In the genomic region with DNA sequence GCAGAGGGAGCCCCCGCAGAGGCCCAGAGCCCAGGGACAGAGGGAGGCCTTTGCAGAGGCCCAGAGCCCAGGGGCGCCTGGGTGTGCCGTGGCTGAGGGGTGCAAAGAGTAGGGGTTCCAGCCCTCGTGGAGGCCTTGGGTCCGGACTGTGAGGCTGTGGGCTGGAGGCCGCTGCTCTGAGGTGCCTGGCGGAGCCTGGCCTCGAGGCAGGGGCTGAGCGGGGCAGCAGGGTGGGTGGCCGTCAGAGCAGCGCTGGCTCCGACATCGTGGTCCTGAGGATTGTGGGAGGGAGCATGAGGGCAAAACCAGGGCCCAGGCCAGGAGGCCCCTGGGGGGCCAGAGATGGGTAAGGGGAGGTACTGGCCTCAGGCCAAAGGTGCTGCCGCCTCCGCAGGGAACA, we compare ENCODE assay signal across 1 cellular context.
TF ChIP-seq lines count a peak whose summit lies in the region.

No MANE protein-coding gene starts in this region.

TF ChIP-seq in HepG2, 621 proteins besides CTCF, POLR2A, EP300 and RAD21:
- TF ChIP-seq ZNF816 (CRISPR knock-in tag; IDR thresholded peaks at IDR 0.05; ENCODE audit: borderline replicate concordance) (no peak), ZNF883 (CRISPR knock-in tag; IDR thresholded peaks at IDR 0.05; ENCODE audit: not compliant biosample characterization) (no peak), ZFP37 (CRISPR knock-in tag; IDR thresholded peaks at IDR 0.05; ENCODE audit: borderline replicate concordance) (no peak), RCOR2 (CRISPR knock-in tag; IDR thresholded peaks at IDR 0.05) (no peak), ZNF670 (CRISPR knock-in tag; IDR thresholded peaks at IDR 0.05; ENCODE audit: borderline replicate concordance) (no peak), FIP1L1 (IDR thresholded peaks at IDR 0.05; ENCODE audit: borderline replicate concordance, insufficient read depth, low read depth, low read length) (no peak), ZNF12 (CRISPR knock-in tag; IDR thresholded peaks at IDR 0.05) (no peak), ZNF333 (CRISPR knock-in tag; IDR thresholded peaks at IDR 0.05; ENCODE audit: borderline replicate concordance) (no peak), ELF1 (CRISPR knock-in tag; IDR thresholded peaks at IDR 0.05) (no peak), ZNF556 (CRISPR knock-in tag; IDR thresholded peaks at IDR 0.05; ENCODE audit: borderline replicate concordance) (no peak), CREB1 (IDR thresholded peaks at IDR 0.05) (no peak), CREB1 (CRISPR knock-in tag; IDR thresholded peaks at IDR 0.05) (no peak), CBFB (CRISPR knock-in tag; IDR thresholded peaks at IDR 0.05) (no peak)
- TF ChIP-seq, protein P1, sequence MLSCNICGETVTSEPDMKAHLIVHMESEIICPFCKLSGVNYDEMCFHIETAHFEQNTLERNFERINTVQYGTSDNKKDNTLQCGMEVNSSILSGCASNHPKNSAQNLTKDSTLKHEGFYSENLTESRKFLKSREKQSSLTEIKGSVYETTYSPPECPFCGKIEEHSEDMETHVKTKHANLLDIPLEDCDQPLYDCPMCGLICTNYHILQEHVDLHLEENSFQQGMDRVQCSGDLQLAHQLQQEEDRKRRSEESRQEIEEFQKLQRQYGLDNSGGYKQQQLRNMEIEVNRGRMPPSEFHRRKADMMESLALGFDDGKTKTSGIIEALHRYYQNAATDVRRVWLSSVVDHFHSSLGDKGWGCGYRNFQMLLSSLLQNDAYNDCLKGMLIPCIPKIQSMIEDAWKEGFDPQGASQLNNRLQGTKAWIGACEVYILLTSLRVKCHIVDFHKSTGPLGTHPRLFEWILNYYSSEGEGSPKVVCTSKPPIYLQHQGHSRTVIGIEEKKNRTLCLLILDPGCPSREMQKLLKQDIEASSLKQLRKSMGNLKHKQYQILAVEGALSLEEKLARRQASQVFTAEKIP (CRISPR knock-in tag; IDR thresholded peaks at IDR 0.05; ENCODE audit: borderline replicate concordance), result no peak
- TF ChIP-seq, protein P2, sequence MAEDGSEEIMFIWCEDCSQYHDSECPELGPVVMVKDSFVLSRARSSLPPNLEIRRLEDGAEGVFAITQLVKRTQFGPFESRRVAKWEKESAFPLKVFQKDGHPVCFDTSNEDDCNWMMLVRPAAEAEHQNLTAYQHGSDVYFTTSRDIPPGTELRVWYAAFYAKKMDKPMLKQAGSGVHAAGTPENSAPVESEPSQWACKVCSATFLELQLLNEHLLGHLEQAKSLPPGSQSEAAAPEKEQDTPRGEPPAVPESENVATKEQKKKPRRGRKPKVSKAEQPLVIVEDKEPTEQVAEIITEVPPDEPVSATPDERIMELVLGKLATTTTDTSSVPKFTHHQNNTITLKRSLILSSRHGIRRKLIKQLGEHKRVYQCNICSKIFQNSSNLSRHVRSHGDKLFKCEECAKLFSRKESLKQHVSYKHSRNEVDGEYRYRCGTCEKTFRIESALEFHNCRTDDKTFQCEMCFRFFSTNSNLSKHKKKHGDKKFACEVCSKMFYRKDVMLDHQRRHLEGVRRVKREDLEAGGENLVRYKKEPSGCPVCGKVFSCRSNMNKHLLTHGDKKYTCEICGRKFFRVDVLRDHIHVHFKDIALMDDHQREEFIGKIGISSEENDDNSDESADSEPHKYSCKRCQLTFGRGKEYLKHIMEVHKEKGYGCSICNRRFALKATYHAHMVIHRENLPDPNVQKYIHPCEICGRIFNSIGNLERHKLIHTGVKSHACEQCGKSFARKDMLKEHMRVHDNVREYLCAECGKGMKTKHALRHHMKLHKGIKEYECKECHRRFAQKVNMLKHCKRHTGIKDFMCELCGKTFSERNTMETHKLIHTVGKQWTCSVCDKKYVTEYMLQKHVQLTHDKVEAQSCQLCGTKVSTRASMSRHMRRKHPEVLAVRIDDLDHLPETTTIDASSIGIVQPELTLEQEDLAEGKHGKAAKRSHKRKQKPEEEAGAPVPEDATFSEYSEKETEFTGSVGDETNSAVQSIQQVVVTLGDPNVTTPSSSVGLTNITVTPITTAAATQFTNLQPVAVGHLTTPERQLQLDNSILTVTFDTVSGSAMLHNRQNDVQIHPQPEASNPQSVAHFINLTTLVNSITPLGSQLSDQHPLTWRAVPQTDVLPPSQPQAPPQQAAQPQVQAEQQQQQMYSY (CRISPR knock-in tag; IDR thresholded peaks at IDR 0.05), result no peak
- TF ChIP-seq, protein P3, sequence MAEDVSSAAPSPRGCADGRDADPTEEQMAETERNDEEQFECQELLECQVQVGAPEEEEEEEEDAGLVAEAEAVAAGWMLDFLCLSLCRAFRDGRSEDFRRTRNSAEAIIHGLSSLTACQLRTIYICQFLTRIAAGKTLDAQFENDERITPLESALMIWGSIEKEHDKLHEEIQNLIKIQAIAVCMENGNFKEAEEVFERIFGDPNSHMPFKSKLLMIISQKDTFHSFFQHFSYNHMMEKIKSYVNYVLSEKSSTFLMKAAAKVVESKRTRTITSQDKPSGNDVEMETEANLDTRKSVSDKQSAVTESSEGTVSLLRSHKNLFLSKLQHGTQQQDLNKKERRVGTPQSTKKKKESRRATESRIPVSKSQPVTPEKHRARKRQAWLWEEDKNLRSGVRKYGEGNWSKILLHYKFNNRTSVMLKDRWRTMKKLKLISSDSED (CRISPR knock-in tag; IDR thresholded peaks at IDR 0.05), result no peak
- TF ChIP-seq, protein P4, sequence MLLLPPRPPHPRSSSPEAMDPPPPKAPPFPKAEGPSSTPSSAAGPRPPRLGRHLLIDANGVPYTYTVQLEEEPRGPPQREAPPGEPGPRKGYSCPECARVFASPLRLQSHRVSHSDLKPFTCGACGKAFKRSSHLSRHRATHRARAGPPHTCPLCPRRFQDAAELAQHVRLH (CRISPR knock-in tag; IDR thresholded peaks at IDR 0.05; ENCODE audit: borderline replicate concordance, low read depth), result no peak
- TF ChIP-seq, protein P5, sequence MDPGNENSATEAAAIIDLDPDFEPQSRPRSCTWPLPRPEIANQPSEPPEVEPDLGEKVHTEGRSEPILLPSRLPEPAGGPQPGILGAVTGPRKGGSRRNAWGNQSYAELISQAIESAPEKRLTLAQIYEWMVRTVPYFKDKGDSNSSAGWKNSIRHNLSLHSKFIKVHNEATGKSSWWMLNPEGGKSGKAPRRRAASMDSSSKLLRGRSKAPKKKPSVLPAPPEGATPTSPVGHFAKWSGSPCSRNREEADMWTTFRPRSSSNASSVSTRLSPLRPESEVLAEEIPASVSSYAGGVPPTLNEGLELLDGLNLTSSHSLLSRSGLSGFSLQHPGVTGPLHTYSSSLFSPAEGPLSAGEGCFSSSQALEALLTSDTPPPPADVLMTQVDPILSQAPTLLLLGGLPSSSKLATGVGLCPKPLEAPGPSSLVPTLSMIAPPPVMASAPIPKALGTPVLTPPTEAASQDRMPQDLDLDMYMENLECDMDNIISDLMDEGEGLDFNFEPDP (CRISPR knock-in tag; conservative IDR thresholded peaks at IDR 0.05), result no peak
